In the genomic region with DNA sequence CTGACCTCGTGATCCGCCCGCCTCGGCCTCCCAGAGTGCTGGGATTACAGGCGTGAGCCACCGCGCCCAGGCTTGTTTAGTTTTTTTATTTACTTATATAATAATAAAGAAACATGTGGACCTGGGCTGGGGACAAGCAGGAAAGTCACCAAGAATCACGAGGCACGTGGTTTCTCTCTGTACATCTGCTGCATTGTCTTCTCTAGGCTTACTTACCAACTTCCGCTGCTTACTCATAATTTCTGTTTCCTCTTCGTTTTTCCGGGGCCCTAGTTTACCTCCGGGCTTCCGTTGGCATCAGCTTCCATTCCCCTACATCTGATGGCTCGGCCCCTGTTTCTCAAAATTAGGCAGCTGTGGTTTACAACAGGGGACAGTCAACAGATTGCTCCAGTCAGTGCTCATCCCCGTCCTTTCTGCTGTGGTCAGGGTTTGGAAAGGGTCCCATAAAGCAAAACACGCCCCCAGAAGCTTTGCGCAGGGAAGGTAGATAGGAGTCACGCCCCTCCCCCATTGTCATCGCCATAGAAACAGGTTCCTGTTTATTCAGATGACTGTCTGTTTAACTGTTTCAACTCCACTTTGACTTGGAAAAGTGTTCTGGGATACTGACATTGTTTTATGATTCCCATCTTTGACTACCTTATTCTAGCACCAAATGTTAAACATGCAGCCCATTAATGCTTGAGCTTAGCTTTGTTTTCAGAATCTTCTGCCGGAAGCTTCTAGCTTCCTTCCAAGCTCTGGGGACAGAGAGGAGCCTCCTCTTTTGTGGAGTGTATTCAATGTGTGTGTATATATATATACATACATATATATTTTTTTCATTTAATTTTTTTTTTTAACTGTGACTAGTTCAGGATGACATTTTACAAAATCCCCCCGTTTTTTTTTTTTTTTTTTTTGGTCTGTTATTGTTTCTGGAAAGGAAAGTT, we compare ENCODE assay signal across 8 cellular contexts. TPM values are rescaled to one million over a fixed set of nuclear protein-coding genes. Genes with fewer than 3 reads are reported as not detected.
DNase-seq lines count a peak whose midpoint lies in the region; ATAC-seq, FAIRE-seq and TF ChIP-seq lines count a peak whose summit lies in the region.

No MANE protein-coding gene starts in this region.

- WGBS in pancreas, 2 donors, result 57 to 60% methylated on average over 19 to 22 of the region's 22 CpGs

- ATAC-seq in pancreas (peak in 3 of 4 donors; percentile 53 to 81 (median 74)), HG03095 (IDR thresholded peaks at IDR 0.05; ENCODE audit: unreplicated experiment) (no peak)

- POLR2A ChIA-PET in HEK293 (lab: Yijun Ruan, JAX), result no interaction called here

- H3K4me1 ChIP-seq in HEK293 (ENCODE audit: control insufficient read depth, insufficient read depth, low read length) (no peaks in the 10 kb centered on the region), pancreas (no peaks in the 10 kb centered on the region), tibial artery (no peaks in the 10 kb centered on the region)

- peak; percentile 32 for DNase-seq in Daoy (ENCODE audit: low read depth)
- DNase-seq in OCI-M1 (lab: John Stamatoyannopoulos, UW), result peak; percentile 68
- peak; percentile 78 for DNase-seq in activated T-cell treated with anti-CD3 and anti-CD28 coated beads, Interleukin-2, amount 50 U/mL, for 1 hour
- peak; percentile 59 to 67 for DNase-seq in foreskin fibroblast
- peak in 3 of 6 donors; percentile 14 to 66 (median 19) for DNase-seq in pancreas
- peak; percentile 66 to 72 for DNase-seq in tibial artery

- H3K27me3 ChIP-seq in pancreas (no peaks in the 10 kb centered on the region), tibial artery (no peaks in the 10 kb centered on the region)

- CTCF ChIA-PET in HEK293 (lab: Yijun Ruan, JAX), result interaction anchor here (0.6 to 1.7 kb wide), 5 partner anchors 9 to 1424 kb away, joined by 3 to 6 read pairs (median 3); no protein-coding TSS in a partner anchor

- H3K9me3 ChIP-seq in HEK293 (ENCODE audit: control insufficient read depth, insufficient read depth, low read depth, low read length) (no peaks in the 10 kb centered on the region), pancreas (no peaks in the 10 kb centered on the region), tibial artery (no peaks in the 10 kb centered on the region)

- no peak for FAIRE-seq in pancreas (lab: Jason Lieb, UNC)

- intact Hi-C loops in pancreas (cut with DNase I), result no loop called here
- intact Hi-C loops in tibial artery (cut with DNase I; ENCODE audit: low total_unique reads), result no loop called here

- no peak overlapping the region for H3K4me3 ChIP-seq in HEK293 (ENCODE audit: low read depth, low read length)
- H3K4me3 ChIP-seq in foreskin fibroblast (ENCODE audit: low read depth in 1 of 2, low read length in 2 of 2), result peak overlapping the region; percentile 12 to 18
- H3K4me3 ChIP-seq in pancreas, result no peak overlapping the region
- no peak overlapping the region for H3K4me3 ChIP-seq in tibial artery

- TF ChIP-seq CTCF in HEK293 (tag by site-specific recombination; IDR thresholded peaks at IDR 0.05), result no peak
- no peak for TF ChIP-seq CTCF in foreskin fibroblast (IDR thresholded peaks at IDR 0.05; ENCODE audit: low read depth, low read length)
- no peak for TF ChIP-seq CTCF in pancreas (IDR thresholded peaks at IDR 0.05)
- TF ChIP-seq CTCF in tibial artery (IDR thresholded peaks at IDR 0.05), result no peak

- no peaks in the 10 kb centered on the region for H3K36me3 ChIP-seq in HEK293 (ENCODE audit: control insufficient read depth in 2 of 2, insufficient read depth in 1 of 2, low read length in 2 of 2)
- H3K36me3 ChIP-seq in pancreas, result no peaks in the 10 kb centered on the region
- no peaks in the 10 kb centered on the region for H3K36me3 ChIP-seq in tibial artery

- H3K27ac ChIP-seq in HEK293 (ENCODE audit: extremely low read depth, low read depth, low read length) (no peak overlapping the region), pancreas (peak overlapping the region in 2 of 4 donors; percentile 27 to 34), tibial artery (no peak overlapping the region)

TF ChIP-seq in HEK293, 187 proteins besides CTCF, POLR2A, EP300 and RAD21 (continues in another document):
- no peak for TF ChIP-seq ZNF354C (tag by site-specific recombination; IDR thresholded peaks at IDR 0.05; ENCODE audit: borderline replicate concordance, low read depth)
- TF ChIP-seq ZEB2 (tag by site-specific recombination; IDR thresholded peaks at IDR 0.05), result no peak
- TF ChIP-seq SP3 (tag by site-specific recombination; IDR thresholded peaks at IDR 0.05), result 0 out of 2 replicates have a peak, but pooled peaks have one; percentile 23
- no peak for TF ChIP-seq ZNF16 (tag by site-specific recombination; IDR thresholded peaks at IDR 0.05; ENCODE audit: low read depth)
- TF ChIP-seq ZBTB7A (tag by site-specific recombination; IDR thresholded peaks at IDR 0.05; ENCODE audit: low read depth), result no peak
- TF ChIP-seq ZSCAN5A (tag by site-specific recombination; IDR thresholded peaks at IDR 0.05), result no peak
- 0 out of 2 replicates have a peak, but pooled peaks have one; percentile 13 for TF ChIP-seq ZBTB48 (tag by site-specific recombination; IDR thresholded peaks at IDR 0.05)
- TF ChIP-seq ZNF704 (tag by site-specific recombination; IDR thresholded peaks at IDR 0.05), result no peak
- TF ChIP-seq ZNF433 (tag by site-specific recombination; IDR thresholded peaks at IDR 0.05; ENCODE audit: low read depth), result no peak
- no peak for TF ChIP-seq KLF7 (tag by site-specific recombination; IDR thresholded peaks at IDR 0.05; ENCODE audit: borderline replicate concordance)
- TF ChIP-seq ZNF302 (tag by site-specific recombination; IDR thresholded peaks at IDR 0.05; ENCODE audit: low read depth), result no peak
- TF ChIP-seq ZNF654 (tag by site-specific recombination; IDR thresholded peaks at IDR 0.05; ENCODE audit: low read depth), result no peak
- TF ChIP-seq ZNF48 (tag by site-specific recombination; IDR thresholded peaks at IDR 0.05), result no peak
- TF ChIP-seq ZNF623 (tag by site-specific recombination; IDR thresholded peaks at IDR 0.05), result no peak
- no peak for TF ChIP-seq ZNF324 (tag by site-specific recombination; IDR thresholded peaks at IDR 0.05)
- no peak for TF ChIP-seq ZNF266 (tag by site-specific recombination; IDR thresholded peaks at IDR 0.05; ENCODE audit: low read depth)
- no peak for TF ChIP-seq ZNF404 (tag by site-specific recombination; IDR thresholded peaks at IDR 0.05)
- TF ChIP-seq GLIS1 (tag by site-specific recombination; IDR thresholded peaks at IDR 0.05), result no peak
- TF ChIP-seq HOXC10 (CRISPR knock-in tag; IDR thresholded peaks at IDR 0.05), result no peak
- TF ChIP-seq ZNF777 (tag by site-specific recombination; IDR thresholded peaks at IDR 0.05; ENCODE audit: borderline replicate concordance), result no peak
- 0 out of 2 replicates have a peak, but pooled peaks have one; percentile 11 for TF ChIP-seq ZNF335 (tag by site-specific recombination; conservative IDR thresholded peaks at IDR 0.05)
- TF ChIP-seq, protein P1, sequence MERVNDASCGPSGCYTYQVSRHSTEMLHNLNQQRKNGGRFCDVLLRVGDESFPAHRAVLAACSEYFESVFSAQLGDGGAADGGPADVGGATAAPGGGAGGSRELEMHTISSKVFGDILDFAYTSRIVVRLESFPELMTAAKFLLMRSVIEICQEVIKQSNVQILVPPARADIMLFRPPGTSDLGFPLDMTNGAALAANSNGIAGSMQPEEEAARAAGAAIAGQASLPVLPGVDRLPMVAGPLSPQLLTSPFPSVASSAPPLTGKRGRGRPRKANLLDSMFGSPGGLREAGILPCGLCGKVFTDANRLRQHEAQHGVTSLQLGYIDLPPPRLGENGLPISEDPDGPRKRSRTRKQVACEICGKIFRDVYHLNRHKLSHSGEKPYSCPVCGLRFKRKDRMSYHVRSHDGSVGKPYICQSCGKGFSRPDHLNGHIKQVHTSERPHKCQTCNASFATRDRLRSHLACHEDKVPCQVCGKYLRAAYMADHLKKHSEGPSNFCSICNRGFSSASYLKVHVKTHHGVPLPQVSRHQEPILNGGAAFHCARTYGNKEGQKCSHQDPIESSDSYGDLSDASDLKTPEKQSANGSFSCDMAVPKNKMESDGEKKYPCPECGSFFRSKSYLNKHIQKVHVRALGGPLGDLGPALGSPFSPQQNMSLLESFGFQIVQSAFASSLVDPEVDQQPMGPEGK (tag by site-specific recombination; IDR thresholded peaks at IDR 0.05), result no peak
- no peak for TF ChIP-seq HOXA7 (CRISPR knock-in tag; IDR thresholded peaks at IDR 0.05; ENCODE audit: borderline replicate concordance)

RNA-seq across cellular contexts. Expression of gene TXLNB, which starts 32.0 kb away (rescaled TPM):
- total RNA-seq in Daoy (2014; rRNA removed; shearing (Covaris generic)), result 0.11 TPM in 1 of 2 replicates, not detected in the other
- under 1 TPM in 5 of 6 donors, not detected in 1; 0.03 to 0.47 (median 0.05) TPM for total RNA-seq in pancreas
- under 1 TPM; 0.08 to 0.09 TPM for polyA plus RNA-seq in pancreas

RNA-seq across cellular contexts. Expression of gene CITED2, which starts 50.7 kb away (rescaled TPM):
- total RNA-seq in Daoy (2014; rRNA removed; shearing (Covaris generic)), result 19.3 and 19.5 TPM in 2 replicates
- 10 to 100 TPM; 31.5 to 75.1 (median 48.5) TPM for total RNA-seq in pancreas
- 10 to 100 TPM in 1 of 2 donors, 1 to 10 TPM in 1; 8.0 to 19.4 TPM for polyA plus RNA-seq in pancreas

Comparison
In these comparisons a context has a peak if more than half of its experiments do, and no peak if none do; other contexts are left out.
1. H3K4me3 ChIP-seq: peak in foreskin fibroblast (2 of 2); none in HEK293 (single experiment), pancreas (0 of 4) and tibial artery (0 of 2).